8 cellular contexts compared by ENCODE assay signal in genomic region chr5:180494510-180495181, GRCh38. TPM values are rescaled to one million over a fixed set of nuclear protein-coding genes. Genes with fewer than 3 reads are reported as not detected.
DNase-seq lines count a peak whose midpoint lies in the region; ATAC-seq and TF ChIP-seq lines count a peak whose summit lies in the region.

No MANE protein-coding gene starts in this region.

- WGBS in heart right ventricle, 2 donors: 0 to 1% methylated on average over 53 to 92 of the region's 92 CpGs
- under 1% methylated on average over 92 of the region's 92 CpGs for WGBS in urinary bladder

- DNase-seq in NCI-H446 (lab: John Stamatoyannopoulos, UW) (peak; percentile 6 to 15), NCI-H446 treated with DMSO at 0.1 percent for 48 hours (lab: John Stamatoyannopoulos, UW) (no peak), OCI-M1 (lab: John Stamatoyannopoulos, UW) (peak; percentile 58), heart right ventricle (peak; percentile 28 to 48), pons (ENCODE audit: low spot score) (peak; percentile 24)

- H3K27ac ChIP-seq in heart right ventricle (peak overlapping the region; percentile 82 to 95 (median 92)), urinary bladder (ENCODE audit: low read depth) (peak overlapping the region; percentile 96)

- peak in 2 of 9 donors; percentile 2 to 5 for TF ChIP-seq CTCF in heart right ventricle (IDR thresholded peaks at IDR 0.05)

- H3K4me1 Mint-ChIP-seq in activated naive CD8-positive, alpha-beta T cell (ENCODE audit: low read depth): peaks cover 41% of the 10 kb centered on the region

- no peaks in the 10 kb centered on the region for H3K27me3 ChIP-seq in heart right ventricle

- intact Hi-C loops in heart right ventricle (cut with DNase I): loop anchor here in 1 of 10 donors (5.0 kb wide), 1 partner anchor 202 kb away; the partner anchor contains the start of gene MAPK9

- H3K36me3 ChIP-seq in heart right ventricle (peaks cover 0 to 16% (median 0%) of the 10 kb centered on the region in 9 donors), urinary bladder (ENCODE audit: insufficient read depth) (no peaks in the 10 kb centered on the region)

- H3K27ac Mint-ChIP-seq in activated naive CD8-positive, alpha-beta T cell: peak overlapping the region; percentile 87

- H3K4me1 ChIP-seq in heart right ventricle (peaks cover 0 to 44% (median 25%) of the 10 kb centered on the region in 9 donors), urinary bladder (ENCODE audit: insufficient read depth) (no peaks in the 10 kb centered on the region)

- peaks cover 10% of the 10 kb centered on the region for H3K36me3 Mint-ChIP-seq in activated naive CD8-positive, alpha-beta T cell

- no peaks in the 10 kb centered on the region for H3K9me3 ChIP-seq in heart right ventricle

- H3K4me3 ChIP-seq in heart right ventricle (peak overlapping the region; percentile 75 to 99 (median 98)), urinary bladder (ENCODE audit: low read depth, low read length) (peak overlapping the region; percentile 99)

- H3K4me3 Mint-ChIP-seq in activated naive CD8-positive, alpha-beta T cell: peak overlapping the region; percentile 92

- peak; percentile 39 for ATAC-seq in HG02759 (IDR thresholded peaks at IDR 0.05; ENCODE audit: unreplicated experiment)
- ATAC-seq in heart right ventricle: peak in 7 of 8 donors; percentile 8 to 54 (median 28)

- no peaks in the 10 kb centered on the region for H3K27me3 Mint-ChIP-seq in activated naive CD8-positive, alpha-beta T cell

- H3K9me3 Mint-ChIP-seq in activated naive CD8-positive, alpha-beta T cell (ENCODE audit: low read depth): no peaks in the 10 kb centered on the region

RNA-seq across cellular contexts. Expression of gene CNOT6, which starts 0.5 kb away (rescaled TPM):
- total RNA-seq in heart right ventricle (10 to 100 TPM in 9 of 10 donors, 1 to 10 TPM in 1; 9.4 to 20.5 (median 14.0) TPM), urinary bladder (35.4 TPM)
- polyA plus RNA-seq in heart right ventricle (1 to 10 TPM; 3.8 to 4.7 TPM), urinary bladder (9.4 TPM)
